18 cellular contexts compared by ENCODE assay signal in the genomic region with DNA sequence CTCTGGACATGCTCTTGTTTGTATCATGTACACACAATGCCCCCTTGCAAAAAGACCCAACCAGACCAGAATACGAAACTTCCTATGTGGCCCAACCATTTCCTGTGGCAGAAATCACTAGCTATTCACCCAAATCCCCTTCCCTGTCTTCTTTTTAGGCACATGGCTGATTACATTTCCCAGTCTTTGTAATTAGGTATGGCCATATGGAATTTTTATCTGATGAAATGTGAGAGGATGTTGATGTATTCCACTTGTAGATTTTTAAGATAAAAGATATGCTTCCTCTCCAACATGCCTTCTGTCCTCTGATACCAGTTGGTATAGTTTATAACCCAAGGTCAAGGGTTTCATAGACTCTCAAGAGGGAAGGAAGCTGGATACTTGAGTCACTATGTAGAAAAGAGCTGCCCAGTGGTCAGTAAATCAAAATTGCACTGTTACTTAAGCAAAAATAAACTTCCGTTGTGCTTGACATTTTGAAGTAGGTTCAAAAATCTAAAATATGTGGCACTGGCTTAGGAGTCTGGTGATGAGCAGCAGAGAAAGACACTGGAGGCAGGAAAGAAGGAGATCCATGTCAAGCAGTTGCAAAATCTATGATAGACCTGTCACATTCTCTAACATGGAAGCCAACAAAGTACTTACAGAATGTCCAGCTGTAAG.
"Had no signal": no experiment of that assay in that cellular context is flagged by ENCODE, and none has a peak within 500 bp of the region (broad histone marks: within the 10 kb centered on the region; RNA-seq: fewer than 3 reads in every experiment).

No MANE protein-coding gene starts in this region.

- H3K27me3 ChIP-seq: foreskin keratinocyte, hepatocyte had no signal

- H3K27ac ChIP-seq: foreskin keratinocyte, hepatocyte, parathyroid adenoma, prostate gland, skin epidermis, thoracic aorta had no signal

- H3K9me3 ChIP-seq: prostate gland, thoracic aorta had no signal

- DNase-seq: cerebellar nuclear complex; dermis blood vessel endothelial cell; foreskin keratinocyte; mesendoderm; naive B cell; occipital lobe; stimulated activated CD4-positive, alpha-beta T cell treated with anti-CD3 and anti-CD28 coated beads, Interleukin-2, amount 100 ng/mL, for 24 hours; stimulated activated CD4-positive, alpha-beta T cell treated with anti-CD3 and anti-CD28 coated beads, Interleukin-4, amount 100 ng/mL, for 4 hours; stimulated activated naive B cell treated with anti-CD40 and anti-IgM and Interleukin-4, amounts not matched to agents 10 μg/mL and 1 μg/mL and 100 μg/mL, for 72 hours; stimulated activated naive CD8-positive, alpha-beta T cell treated with anti-CD3 and anti-CD28 coated beads, Interleukin-15, amount 100 ng/mL, for 72 hours; trophoblast cell had no signal

- H3K36me3 ChIP-seq: prostate gland, thoracic aorta had no signal

- H3K4me3 ChIP-seq: hepatocyte, prostate gland, skin epidermis, thoracic aorta had no signal

- H3K79me2 ChIP-seq: hepatocyte, parathyroid adenoma had no signal

- H3K4me1 ChIP-seq: foreskin keratinocyte, parathyroid adenoma, prostate gland had no signal

- H2AFZ ChIP-seq: hepatocyte, parathyroid adenoma had no signal

- ATAC-seq: foreskin keratinocyte; left lobe of liver; sciatic nerve; stimulated activated naive B cell treated with anti-CD40 and anti-IgM and Interleukin-4, amounts not matched to agents 10 μg/mL and 1 μg/mL and 100 μg/mL, for 72 hours; stimulated activated naive CD8-positive, alpha-beta T cell treated with anti-CD3 and anti-CD28 coated beads, Interleukin-15, amount 100 ng/mL, for 72 hours had no signal

- H3K4me2 ChIP-seq: hepatocyte had no signal

- H3K9ac ChIP-seq: parathyroid adenoma had no signal
